ENCODE assay signal across 14 cellular contexts in the genomic region with DNA sequence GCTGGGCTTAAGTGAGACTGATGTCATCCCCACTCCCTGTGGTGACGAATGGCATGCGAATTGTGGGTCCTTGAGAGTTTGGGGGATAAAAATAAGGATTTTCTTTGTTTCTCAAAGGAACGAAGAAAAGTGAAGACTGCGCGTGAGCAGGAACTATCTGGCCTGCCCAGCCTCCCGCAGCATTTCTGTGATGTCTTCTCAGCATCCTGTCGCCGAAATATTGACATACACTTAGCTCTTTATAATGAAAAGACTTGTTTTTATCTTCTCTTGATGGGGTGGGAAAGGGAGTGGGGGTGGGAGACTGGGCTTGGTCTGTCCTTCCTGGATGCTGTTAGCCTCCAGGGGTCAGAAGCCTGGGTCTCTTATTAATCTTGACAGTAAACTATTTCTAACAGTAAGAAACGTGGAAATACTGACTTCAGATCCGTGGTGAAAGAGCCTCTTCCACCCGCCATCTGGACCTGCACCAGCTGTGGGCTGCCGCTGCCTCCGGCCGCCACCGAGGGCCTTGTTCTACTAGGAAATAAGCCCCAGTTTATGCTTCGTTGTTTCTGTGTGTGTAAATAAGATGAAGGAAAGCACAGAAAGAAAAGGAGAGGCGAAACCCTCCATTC.
DNase-seq lines count a peak whose midpoint lies in the region; ATAC-seq and TF ChIP-seq lines count a peak whose summit lies in the region.
"Had no signal": no experiment of that assay in that cellular context is flagged by ENCODE, and none has a peak within 500 bp of the region (broad histone marks: within the 10 kb centered on the region; RNA-seq: fewer than 3 reads in every experiment).

No MANE protein-coding gene starts in this region.

- TF ChIP-seq CTCF in parathyroid adenoma (IDR thresholded peaks at IDR 0.05), result no peak
- no peak for TF ChIP-seq CTCF in transverse colon (IDR thresholded peaks at IDR 0.05)

- no peak overlapping the region for H2BK12ac ChIP-seq in trophoblast cell (ENCODE audit: low read length)

- TF ChIP-seq POLR2A in transverse colon (IDR thresholded peaks at IDR 0.05), result no peak

- H3K9ac ChIP-seq in parathyroid adenoma (no peak overlapping the region), trophoblast cell (ENCODE audit: low read length) (no peak overlapping the region)

- H4K12ac ChIP-seq in trophoblast cell (ENCODE audit: low read depth, low read length), result no peak overlapping the region

- H2BK120ac ChIP-seq in trophoblast cell (ENCODE audit: insufficient read depth, low read length, poor library complexity), result no peak overlapping the region

- peak overlapping the region; percentile 98 for H3K27ac ChIP-seq in caudate nucleus (ENCODE audit: low read depth, low read length)
- peak overlapping the region; percentile 4 for H3K27ac ChIP-seq in parathyroid adenoma
- peak overlapping the region; percentile 66 to 75 (median 70) for H3K27ac ChIP-seq in transverse colon
- H3K27ac ChIP-seq in trophoblast cell (ENCODE audit: low read depth, low read length), result no peak overlapping the region
- H3K27ac ChIP-seq: C4-2B, SK-N-MC had no signal

- in situ Hi-C loops in transverse colon (cut with MboI; ENCODE audit: low pct_ligation_motif_present in 1 of 4, low pct_unique_long_range_greater_than_20kb in 1 of 4, low sequenced_read_pairs in 3 of 4), result no loop called here

- 60 to 80% methylated on average over 8 to 17 of the region's 17 CpGs for WGBS in transverse colon (ENCODE audit: low coverage in 1 of 2), 2 donors
- WGBS in trophoblast cell (ENCODE audit: extremely low coverage, insufficient coverage, insufficient read length), result no CpG with 5 or more reads among the region's 17 CpGs

- H3K79me2 ChIP-seq in parathyroid adenoma (peaks cover 51% of the 10 kb centered on the region), trophoblast cell (ENCODE audit: control insufficient read depth, insufficient read depth, low read length, poor library complexity) (peaks cover 3% of the 10 kb centered on the region)

- no peak overlapping the region for H3K23ac ChIP-seq in trophoblast cell (ENCODE audit: low read length)

- H3K4ac ChIP-seq in trophoblast cell (ENCODE audit: low read depth, low read length), result no peak overlapping the region

- H3K4me3 ChIP-seq in parathyroid adenoma (ENCODE audit: low read depth, low read length) (peak overlapping the region; percentile 30), transverse colon (no peak overlapping the region), trophoblast cell (ENCODE audit: low read depth, low read length) (no peak overlapping the region), MG63 (no peak overlapping the region)
- H3K4me3 ChIP-seq: SK-N-MC had no signal

- H3K79me1 ChIP-seq in trophoblast cell (ENCODE audit: low read length), result peaks cover 2% of the 10 kb centered on the region

- no peak overlapping the region for H3K14ac ChIP-seq in trophoblast cell (ENCODE audit: low read length)

- no peak overlapping the region for H4K8ac ChIP-seq in trophoblast cell (ENCODE audit: low read depth, low read length)

- no peak overlapping the region for H2AFZ ChIP-seq in parathyroid adenoma
- no peak overlapping the region for H2AFZ ChIP-seq in trophoblast cell (ENCODE audit: insufficient read depth, low read length, poor library complexity)

- H2AK5ac ChIP-seq in trophoblast cell (ENCODE audit: low read length), result no peak overlapping the region

- H3K36me3 ChIP-seq in parathyroid adenoma (ENCODE audit: control insufficient read depth, insufficient read depth, low read length) (no peaks in the 10 kb centered on the region), transverse colon (peaks cover 0 to 15% (median 0%) of the 10 kb centered on the region in 4 donors), trophoblast cell (ENCODE audit: control insufficient read depth in 1 of 2, insufficient read depth in 2 of 2, low read length in 2 of 2) (peaks cover 37 to 46% of the 10 kb centered on the region in 2 experiments), MG63 (peaks cover 84% of the 10 kb centered on the region)

- no peak overlapping the region for H3K18ac ChIP-seq in trophoblast cell (ENCODE audit: low read length)

- H3K9me3 ChIP-seq in parathyroid adenoma (ENCODE audit: control insufficient read depth, low read length), result no peaks in the 10 kb centered on the region
- H3K9me3 ChIP-seq in transverse colon, result no peaks in the 10 kb centered on the region
- peaks cover 3% of the 10 kb centered on the region for H3K9me3 ChIP-seq in trophoblast cell (ENCODE audit: insufficient read depth, low read depth, low read length)
- no peaks in the 10 kb centered on the region for H3K9me3 ChIP-seq in MG63

- H3K4me2 ChIP-seq in parathyroid adenoma (ENCODE audit: low read length) (peak overlapping the region; percentile 75), trophoblast cell (ENCODE audit: low read length) (no peak overlapping the region)

- ATAC-seq in left ventricle myocardium superior (peak; percentile 4), GM21528 (IDR thresholded peaks at IDR 0.05; ENCODE audit: low FRiP score, unreplicated experiment) (no peak)

- intact Hi-C loops in left ventricle myocardium superior (cut with micrococcal nuclease), result no loop called here
- intact Hi-C loops in transverse colon (cut with DNase I; ENCODE audit: low total_unique reads), result loop anchor here (10.0 kb wide), 1 partner anchor 53 kb away; no protein-coding TSS in a partner anchor

- H3K4me1 ChIP-seq in parathyroid adenoma, result peaks cover 12% of the 10 kb centered on the region
- H3K4me1 ChIP-seq in transverse colon, result peaks cover 27 to 76% (median 61%) of the 10 kb centered on the region in 4 donors
- peaks cover 6 to 14% of the 10 kb centered on the region in 2 experiments for H3K4me1 ChIP-seq in trophoblast cell (ENCODE audit: control insufficient read depth in 1 of 2, insufficient read depth in 2 of 2, low read length in 2 of 2)

- no peak for TF ChIP-seq EP300 in transverse colon (IDR thresholded peaks at IDR 0.05; ENCODE audit: low read depth)

- DNase-seq in caudate nucleus (lab: John Stamatoyannopoulos, UW) (peak in 17 of 61 donors; percentile 20 to 65 (median 37)), left ventricle myocardium superior (peak; percentile 55), transverse colon (no peak), trophoblast cell (no peak), MG63 (no peak)
- DNase-seq: foreskin fibroblast; KG1; kidney; NCI-H2081; stimulated activated CD4-positive, alpha-beta T cell treated with anti-CD3 and anti-CD28 coated beads, Interleukin-2, amount 100 ng/mL, for 24 hours had no signal

- H4K91ac ChIP-seq in trophoblast cell (ENCODE audit: low read depth, low read length), result no peak overlapping the region

- H3K27me3 ChIP-seq in parathyroid adenoma (ENCODE audit: control insufficient read depth, insufficient read depth, low read length) (no peaks in the 10 kb centered on the region), transverse colon (no peaks in the 10 kb centered on the region), trophoblast cell (ENCODE audit: insufficient read depth, low read length) (no peaks in the 10 kb centered on the region), MG63 (no peaks in the 10 kb centered on the region)

- H2BK5ac ChIP-seq in trophoblast cell (ENCODE audit: low read depth, low read length, poor library complexity), result no peak overlapping the region
